ENCODE assay signal across 3 cellular contexts in genomic region chr5:91214571-91214970, GRCh38.
"Had no signal": no experiment of that assay in that cellular context is flagged by ENCODE, and none has a peak within 500 bp of the region (broad histone marks: within the 10 kb centered on the region; RNA-seq: fewer than 3 reads in every experiment).

No MANE protein-coding gene starts in this region.

- ATAC-seq: GM12878 had no signal

- H3K4me3 ChIP-seq: GM12878 had no signal

- DNase-seq: GDM1, GF-D8 had no signal
